Comparison of ENCODE assay signal across 9 cellular contexts in the genomic region with DNA sequence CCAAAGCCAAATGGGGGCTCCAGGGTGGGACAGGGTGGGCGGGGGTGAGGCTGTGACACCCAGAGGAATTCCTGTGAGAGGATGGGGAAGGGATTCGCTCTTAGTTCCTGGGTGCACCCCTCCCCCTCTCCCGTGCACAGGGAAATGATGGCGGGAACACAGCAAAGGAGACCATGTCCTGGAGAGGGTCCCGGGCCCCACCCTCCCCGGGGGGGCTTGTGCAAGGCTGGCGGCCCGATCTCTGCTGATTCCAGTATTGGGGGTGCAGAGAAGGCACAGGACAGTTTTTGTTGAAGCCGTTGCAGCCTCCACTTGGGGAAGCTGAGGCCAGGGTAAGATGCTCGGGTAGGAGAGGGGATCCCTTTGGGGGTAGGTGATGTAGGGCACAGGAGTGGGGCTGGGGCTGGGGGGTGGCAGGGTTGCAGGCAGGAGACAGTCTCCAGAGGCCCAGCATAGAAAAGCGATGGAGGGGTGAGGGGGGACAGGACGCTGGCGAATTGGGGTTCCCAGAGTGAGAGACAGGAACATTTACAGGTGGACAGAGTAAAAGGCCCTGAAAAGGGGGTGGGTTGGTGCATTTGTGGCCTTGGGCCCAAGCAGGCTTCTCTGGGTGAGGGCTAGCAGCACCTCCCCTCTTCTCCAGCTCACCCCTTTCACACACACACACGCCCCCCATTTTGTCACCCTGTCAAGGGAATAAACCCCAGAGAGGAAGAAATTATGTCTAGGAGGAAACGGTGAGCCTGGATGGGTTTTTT. TPM values are rescaled to one million over a fixed set of nuclear protein-coding genes. Genes with fewer than 3 reads are reported as not detected.
DNase-seq lines count a peak whose midpoint lies in the region; ATAC-seq and TF ChIP-seq lines count a peak whose summit lies in the region.
"Had no signal": no experiment of that assay in that cellular context is flagged by ENCODE, and none has a peak within 500 bp of the region (broad histone marks: within the 10 kb centered on the region; RNA-seq: fewer than 3 reads in every experiment).

No MANE protein-coding gene starts in this region.

- no peak for ATAC-seq in Right ventricle myocardium superior (ENCODE audit: poor library complexity)
- no peak for ATAC-seq in HG03378 (IDR thresholded peaks at IDR 0.05; ENCODE audit: unreplicated experiment)

- DNase-seq in right atrium auricular region (ENCODE audit: low spot score), result no peak
- no peak for DNase-seq in Right ventricle myocardium superior
- DNase-seq in cardiac fibroblast (ENCODE audit: low read depth in 2 of 2), result no peak
- DNase-seq in mesothelial cell of epicardium (ENCODE audit: low spot score in 2 of 2, unreplicated experiment in 2 of 2), result no peak
- peak; percentile 33 to 49 for DNase-seq in uterus
- no peak for DNase-seq in activated CD8-positive, alpha-beta memory T cell treated with anti-CD3 and anti-CD28 coated beads, Interleukin-2, amount 50 U/mL, for 48 hours
- no peak for DNase-seq in NK-92 treated with Interleukin-12 subunit alpha and Interleukin-12 subunit beta, amount 100 ng/mL, for 24 hours (lab: John Stamatoyannopoulos, UW)
- DNase-seq: NCI-H1048 had no signal

- intact Hi-C loops in Right ventricle myocardium superior (cut with DNase I) (loop anchor here (2.0 to 10.0 kb wide), 2 partner anchors 38 to 342 kb away; a partner anchor contains a TSS), uterus (cut with DNase I; ENCODE audit: low total_unique reads) (loop anchor here (5.0 kb wide), 1 partner anchor 40 kb away; a partner anchor contains a TSS)

- no peaks in the 10 kb centered on the region for H3K9me3 ChIP-seq in right atrium auricular region
- no peaks in the 10 kb centered on the region for H3K9me3 ChIP-seq in uterus

- peaks cover 14% of the 10 kb centered on the region for H3K4me1 Mint-ChIP-seq in mesothelial cell of epicardium

- H3K36me3 Mint-ChIP-seq in mesothelial cell of epicardium, result peaks cover 3% of the 10 kb centered on the region

- H3K9me3 Mint-ChIP-seq in mesothelial cell of epicardium, result no peaks in the 10 kb centered on the region

- peak overlapping the region; percentile 89 for H3K4me3 Mint-ChIP-seq in mesothelial cell of epicardium

- H3K27me3 Mint-ChIP-seq in mesothelial cell of epicardium (ENCODE audit: low read depth), result no peaks in the 10 kb centered on the region

- no peaks in the 10 kb centered on the region for H3K36me3 ChIP-seq in right atrium auricular region
- no peaks in the 10 kb centered on the region for H3K36me3 ChIP-seq in uterus

- H3K27me3 ChIP-seq in right atrium auricular region, result no peaks in the 10 kb centered on the region
- no peaks in the 10 kb centered on the region for H3K27me3 ChIP-seq in uterus

- TF ChIP-seq POLR2A in uterus (IDR thresholded peaks at IDR 0.05), result no peak

- peak overlapping the region; percentile 64 to 93 for H3K4me3 ChIP-seq in right atrium auricular region
- peak overlapping the region; percentile 61 to 63 for H3K4me3 ChIP-seq in cardiac fibroblast (replicated peaks in 1 of 2; ENCODE audit: low read depth in 2 of 2, low read length in 2 of 2)
- peak overlapping the region; percentile 65 to 73 for H3K4me3 ChIP-seq in uterus

- H3K4me1 ChIP-seq in right atrium auricular region (peaks cover 0 to 28% of the 10 kb centered on the region in 2 donors), uterus (peaks cover 0 to 4% of the 10 kb centered on the region in 2 donors)

- TF ChIP-seq CTCF in right atrium auricular region (IDR thresholded peaks at IDR 0.05) (no peak), cardiac fibroblast (IDR thresholded peaks at IDR 0.05; ENCODE audit: low read depth, low read length) (no peak), mesothelial cell of epicardium (IDR thresholded peaks at IDR 0.05; ENCODE audit: unreplicated experiment) (no peak), uterus (IDR thresholded peaks at IDR 0.05) (no peak)

- H3K27ac ChIP-seq in right atrium auricular region (peak overlapping the region; percentile 88 to 96), uterus (peak overlapping the region; percentile 93 to 95)

- no peak overlapping the region for H3K27ac Mint-ChIP-seq in mesothelial cell of epicardium

RNA-seq across cellular contexts. Expression of a gene that starts 38.5 kb away (rescaled TPM):
- 10 to 100 TPM; 32.7 to 38.9 TPM for total RNA-seq in right atrium auricular region
- total RNA-seq in Right ventricle myocardium superior, result 42.7 TPM
- total RNA-seq in mesothelial cell of epicardium, result 26.6 to 31.1 TPM (median 29.6 TPM) in 3 replicates
- total RNA-seq in uterus, result 10 to 100 TPM in 3 of 4 donors, 1 to 10 TPM in 1; 2.0 to 42.9 (median 28.3) TPM

Comparison
In these comparisons a context has a peak if more than half of its experiments do, and no peak if none do; other contexts are left out.
1. DNase-seq: peak in uterus (2 of 2); none in right atrium auricular region (single experiment), Right ventricle myocardium superior (single experiment), cardiac fibroblast (0 of 2), mesothelial cell of epicardium (0 of 2), activated CD8-positive, alpha-beta memory T cell treated with anti-CD3 and anti-CD28 coated beads, Interleukin-2, amount 50 U/mL, for 48 hours (single experiment) and NK-92 treated with Interleukin-12 subunit alpha and Interleukin-12 subunit beta, amount 100 ng/mL, for 24 hours (single experiment).
2. Peak in every context shown above with its lines, with median percentiles within 50 percentile points of each other: H3K4me3 ChIP-seq.